ENCODE assay signal across 19 cellular contexts in genomic region chr7:365593-365992, GRCh38.
DNase-seq lines count a peak whose midpoint lies in the region; ATAC-seq, FAIRE-seq and TF ChIP-seq lines count a peak whose summit lies in the region.
"Had no signal": no experiment of that assay in that cellular context is flagged by ENCODE, and none has a peak within 500 bp of the region (broad histone marks: within the 10 kb centered on the region; RNA-seq: fewer than 3 reads in every experiment).

No MANE protein-coding gene starts in this region.

- H3K4me3 ChIP-seq in SK-N-SH (ENCODE audit: low read depth in 2 of 2, low read length in 1 of 2) (no peak overlapping the region), endothelial cell of umbilical vein (replicated peaks in 1 of 3; ENCODE audit: insufficient read depth in 1 of 3, low read depth in 1 of 3, low read length in 3 of 3) (no peak overlapping the region), neural progenitor cell (no peak overlapping the region), tibial nerve (no peak overlapping the region), suprapubic skin (no peak overlapping the region)
- H3K4me3 ChIP-seq in CD4-positive, alpha-beta memory T cell (ENCODE audit: low read length in 2 of 2), result no peak overlapping the region
- H3K4me3 ChIP-seq: pancreas, thyroid gland had no signal

- no peak overlapping the region for H3K27ac ChIP-seq in SK-N-SH (ENCODE audit: low read depth in 2 of 2, low read length in 1 of 2)
- H3K27ac ChIP-seq in CD4-positive, alpha-beta memory T cell (ENCODE audit: low read depth, low read length), result no peak overlapping the region
- no peak overlapping the region for H3K27ac ChIP-seq in endothelial cell of umbilical vein (ENCODE audit: insufficient read depth, low read depth, low read length)
- H3K27ac ChIP-seq in neural progenitor cell, result no peak overlapping the region
- H3K27ac ChIP-seq in tibial nerve, result no peak overlapping the region
- H3K27ac ChIP-seq in suprapubic skin, result no peak overlapping the region
- H3K27ac ChIP-seq: 22Rv1, pancreas, thyroid gland had no signal

- H3K36me3 ChIP-seq in SK-N-SH (replicated peaks in 1 of 2; ENCODE audit: control insufficient read depth in 1 of 2, insufficient read depth in 2 of 2, low read length in 1 of 2) (no peaks in the 10 kb centered on the region), endothelial cell of umbilical vein (ENCODE audit: control insufficient read depth in 2 of 2, extremely low read depth in 1 of 2, insufficient read depth in 2 of 2, low read length in 2 of 2) (no peaks in the 10 kb centered on the region), neural progenitor cell (no peaks in the 10 kb centered on the region), tibial nerve (no peaks in the 10 kb centered on the region), suprapubic skin (no peaks in the 10 kb centered on the region)
- no peaks in the 10 kb centered on the region for H3K36me3 ChIP-seq in CD4-positive, alpha-beta memory T cell (ENCODE audit: insufficient read depth, low read length)
- H3K36me3 ChIP-seq: MG63, pancreas, thyroid gland had no signal

- peaks cover 0 to 4% (median 0%) of the 10 kb centered on the region in 8 donors for H3K9me3 Mint-ChIP-seq in CD4-positive, alpha-beta memory T cell
- peaks cover 2% of the 10 kb centered on the region for H3K9me3 Mint-ChIP-seq in neural progenitor cell
- H3K9me3 Mint-ChIP-seq in activated CD8-positive, alpha-beta memory T cell treated with anti-CD3 and anti-CD28 coated beads, Interleukin-2, amount 10 ng/mL, durations not matched to agents 7 days and 5 days (ENCODE audit: low read depth), result peaks cover 3% of the 10 kb centered on the region

- no TSS peak for BruUV-seq in endothelial cell of umbilical vein (replicated peaks; lab: Mats Ljungman, UMichigan)

- H3K36me3 Mint-ChIP-seq in CD4-positive, alpha-beta memory T cell, result no peaks in the 10 kb centered on the region
- H3K36me3 Mint-ChIP-seq in neural progenitor cell, result no peaks in the 10 kb centered on the region
- H3K36me3 Mint-ChIP-seq in activated CD8-positive, alpha-beta memory T cell treated with anti-CD3 and anti-CD28 coated beads, Interleukin-2, amount 10 ng/mL, durations not matched to agents 7 days and 5 days, result peaks cover 3% of the 10 kb centered on the region

- H3K9ac ChIP-seq in SK-N-SH (no peak overlapping the region), endothelial cell of umbilical vein (replicated peaks; ENCODE audit: extremely low read depth, insufficient read depth, low read length) (no peak overlapping the region), neural progenitor cell (no peak overlapping the region)

- H3K4me3 Mint-ChIP-seq in CD4-positive, alpha-beta memory T cell, result peak overlapping the region in 6 of 8 donors; percentile 58 to 84 (median 78)
- H3K4me3 Mint-ChIP-seq in neural progenitor cell, result no peak overlapping the region
- no peak overlapping the region for H3K4me3 Mint-ChIP-seq in activated CD8-positive, alpha-beta memory T cell treated with anti-CD3 and anti-CD28 coated beads, Interleukin-2, amount 10 ng/mL, durations not matched to agents 7 days and 5 days

- H3K4me1 ChIP-seq in SK-N-SH (ENCODE audit: control insufficient read depth in 1 of 2, insufficient read depth in 2 of 2, low read depth in 1 of 2, low read length in 1 of 2) (peaks cover 4 to 5% of the 10 kb centered on the region in 2 experiments; a peak in 2 of 4 replicates), endothelial cell of umbilical vein (ENCODE audit: control insufficient read depth, extremely low read depth, insufficient read depth, low read length) (peaks cover 28% of the 10 kb centered on the region), neural progenitor cell (peaks cover under 1% of the 10 kb centered on the region), tibial nerve (peaks cover 0 to 16% (median 0%) of the 10 kb centered on the region in 4 donors), suprapubic skin (peaks cover 42% of the 10 kb centered on the region)
- H3K4me1 ChIP-seq in CD4-positive, alpha-beta memory T cell (ENCODE audit: insufficient read depth, low read length), result peaks cover 61% of the 10 kb centered on the region
- H3K4me1 ChIP-seq: thyroid gland had no signal

- TF ChIP-seq CTCF in SK-N-SH (IDR thresholded peaks at IDR 0.05) (no peak), endothelial cell of umbilical vein (IDR thresholded peaks at IDR 0.05; ENCODE audit: extremely low read depth in 1 of 2, insufficient read depth in 1 of 2, low read depth in 1 of 2, low read length in 2 of 2) (no peak), neural progenitor cell (IDR thresholded peaks at IDR 0.05) (no peak), tibial nerve (IDR thresholded peaks at IDR 0.05) (no peak), suprapubic skin (IDR thresholded peaks at IDR 0.05) (no peak)

- CTCF ChIA-PET in SK-N-SH (lab: Yijun Ruan, JAX), result interaction anchor here (0.7 to 1.2 kb wide), 3 partner anchors 9 to 44 kb away, joined by 3 read pairs; no protein-coding TSS in a partner anchor
- CTCF ChIA-PET in CD4-positive, alpha-beta memory T cell (lab: Charles Lee; ENCODE audit: partially characterized antibody), result no interaction called here
- CTCF ChIA-PET in endothelial cell of umbilical vein (lab: Charles Lee), result interaction anchor here (1.3 to 1.5 kb wide), 3 partner anchors 32 to 154 kb away, joined by 3 to 9 read pairs (median 6); partner anchors contain the start of gene PDGFA
- CTCF ChIA-PET in activated CD8-positive, alpha-beta memory T cell treated with anti-CD3 and anti-CD28 coated beads, Interleukin-2, amount 10 ng/mL, durations not matched to agents 7 days and 5 days (lab: Charles Lee), result no interaction called here

- H3K27ac Mint-ChIP-seq in CD4-positive, alpha-beta memory T cell, result peak overlapping the region in 5 of 7 donors; percentile 15 to 76 (median 41)
- H3K27ac Mint-ChIP-seq in neural progenitor cell, result peak overlapping the region; percentile 83
- no peak overlapping the region for H3K27ac Mint-ChIP-seq in activated CD8-positive, alpha-beta memory T cell treated with anti-CD3 and anti-CD28 coated beads, Interleukin-2, amount 10 ng/mL, durations not matched to agents 7 days and 5 days

- no peaks in the 10 kb centered on the region for H3K9me1 ChIP-seq in endothelial cell of umbilical vein (replicated peaks; ENCODE audit: control insufficient read depth, extremely low read depth, insufficient read depth, low read length)

- TF ChIP-seq POLR2A in endothelial cell of umbilical vein (IDR thresholded peaks at IDR 0.05; ENCODE audit: low read depth, low read length), result no peak
- TF ChIP-seq POLR2A in tibial nerve (IDR thresholded peaks at IDR 0.05), result no peak
- no peak for TF ChIP-seq POLR2A in suprapubic skin (IDR thresholded peaks at IDR 0.05)

- H3K4me2 ChIP-seq in SK-N-SH (peak overlapping the region; percentile 62; the same call in 1 of the 2 replicates), endothelial cell of umbilical vein (ENCODE audit: insufficient read depth, low read length) (peak overlapping the region; percentile 13), neural progenitor cell (no peak overlapping the region)

- intact Hi-C loops in CD4-positive, alpha-beta memory T cell (cut with micrococcal nuclease), result no loop called here
- intact Hi-C loops in endothelial cell of umbilical vein (cut with micrococcal nuclease), result no loop called here

- TF ChIP-seq EP300 in SK-N-SH (IDR thresholded peaks at IDR 0.05; ENCODE audit: borderline replicate concordance in 1 of 2, low read depth in 1 of 2, low read length in 1 of 2) (no peak), tibial nerve (IDR thresholded peaks at IDR 0.05) (no peak), suprapubic skin (IDR thresholded peaks at IDR 0.05) (no peak)

- no peak for FAIRE-seq in endothelial cell of umbilical vein (lab: Jason Lieb, UNC)
- FAIRE-seq: pancreas, small intestine had no signal

- H3K9me3 ChIP-seq in SK-N-SH (no peaks in the 10 kb centered on the region), endothelial cell of umbilical vein (replicated peaks; ENCODE audit: control insufficient read depth, insufficient read depth, low read length) (no peaks in the 10 kb centered on the region), neural progenitor cell (ENCODE audit: low read depth) (no peaks in the 10 kb centered on the region), tibial nerve (no peaks in the 10 kb centered on the region), suprapubic skin (no peaks in the 10 kb centered on the region)
- no peaks in the 10 kb centered on the region for H3K9me3 ChIP-seq in CD4-positive, alpha-beta memory T cell (ENCODE audit: control insufficient read depth in 1 of 2, low read length in 2 of 2)
- H3K9me3 ChIP-seq: MG63, pancreas, thyroid gland had no signal

- H2AFZ ChIP-seq in SK-N-SH (ENCODE audit: low read depth) (no peak overlapping the region), endothelial cell of umbilical vein (ENCODE audit: low read depth, low read length) (peak overlapping the region; percentile 63), neural progenitor cell (replicated peaks) (no peak overlapping the region)

- ATAC-seq in SK-N-SH treated with all-trans-retinoic acid at 6 μM for 48 hours, result no peak
- no peak for ATAC-seq in activated CD8-positive, alpha-beta memory T cell treated with anti-CD3 and anti-CD28 coated beads, Interleukin-2, amount 10 ng/mL, durations not matched to agents 7 days and 5 days
- ATAC-seq: pancreas had no signal

- H4K20me1 ChIP-seq in SK-N-SH (ENCODE audit: insufficient read depth) (no peaks in the 10 kb centered on the region), endothelial cell of umbilical vein (replicated peaks; ENCODE audit: control insufficient read depth, extremely low read depth, insufficient read depth, low read length) (no peaks in the 10 kb centered on the region), neural progenitor cell (ENCODE audit: low read depth) (no peaks in the 10 kb centered on the region)

- H3K27me3 ChIP-seq in SK-N-SH (ENCODE audit: insufficient read depth) (peaks cover 6% of the 10 kb centered on the region; the same call in 1 of the 2 replicates), endothelial cell of umbilical vein (ENCODE audit: control insufficient read depth in 2 of 2, insufficient read depth in 2 of 2, low read length in 2 of 2) (no peaks in the 10 kb centered on the region), neural progenitor cell (peaks cover 34% of the 10 kb centered on the region), tibial nerve (peaks cover 0 to 2% of the 10 kb centered on the region in 2 donors), suprapubic skin (peaks cover 5% of the 10 kb centered on the region)
- no peaks in the 10 kb centered on the region for H3K27me3 ChIP-seq in CD4-positive, alpha-beta memory T cell (ENCODE audit: insufficient read depth, low read length)
- H3K27me3 ChIP-seq: pancreas, thyroid gland had no signal

- 75% methylated on average over 23 of the region's 23 CpGs for WGBS in SK-N-SH (ENCODE audit: low lambda C conversion rate)
- 87 to 91% methylated on average over 23 of the region's 23 CpGs for WGBS in tibial nerve, 2 donors
- WGBS in suprapubic skin, result 91% methylated on average over 23 of the region's 23 CpGs

- no peaks in the 10 kb centered on the region for H3K27me3 Mint-ChIP-seq in CD4-positive, alpha-beta memory T cell
- H3K27me3 Mint-ChIP-seq in neural progenitor cell (ENCODE audit: insufficient read depth, low read depth), result peaks cover 9% of the 10 kb centered on the region
- peaks cover 7% of the 10 kb centered on the region for H3K27me3 Mint-ChIP-seq in activated CD8-positive, alpha-beta memory T cell treated with anti-CD3 and anti-CD28 coated beads, Interleukin-2, amount 10 ng/mL, durations not matched to agents 7 days and 5 days

- POLR2A ChIA-PET in SK-N-SH (lab: Yijun Ruan, JAX), result no interaction called here
- POLR2A ChIA-PET in CD4-positive, alpha-beta memory T cell (lab: Charles Lee; ENCODE audit: partially characterized antibody), result interaction anchor here (1.0 to 1.3 kb wide), 2 partner anchors 14 to 17 kb away, joined by 3 to 8 read pairs; no protein-coding TSS in a partner anchor
- POLR2A ChIA-PET in endothelial cell of umbilical vein (lab: Charles Lee), result no interaction called here

- H3K79me2 ChIP-seq in SK-N-SH (ENCODE audit: insufficient read depth) (no peaks in the 10 kb centered on the region), endothelial cell of umbilical vein (ENCODE audit: control insufficient read depth, insufficient read depth, low read length) (no peaks in the 10 kb centered on the region), neural progenitor cell (ENCODE audit: low read depth) (no peaks in the 10 kb centered on the region)

- TF ChIP-seq RAD21 in SK-N-SH (IDR thresholded peaks at IDR 0.05; ENCODE audit: low read length), result no peak

- DNase-seq in SK-N-SH, result no peak
- peak in 1 of 5 donors; percentile 9 for DNase-seq in CD4-positive, alpha-beta memory T cell
- no peak for DNase-seq in endothelial cell of umbilical vein (ENCODE audit: low read depth, low spot score)
- DNase-seq in neural progenitor cell (ENCODE audit: low spot score), result no peak
- DNase-seq in tibial nerve (ENCODE audit: low spot score in 2 of 2), result no peak
- no peak for DNase-seq in activated CD8-positive, alpha-beta memory T cell treated with anti-CD3 and anti-CD28 coated beads, Interleukin-2, amount 10 ng/mL, durations not matched to agents 7 days and 5 days
- DNase-seq in suprapubic skin (ENCODE audit: low spot score in 2 of 2), result no peak
- DNase-seq: activated CD4-positive, alpha-beta T cell treated with anti-CD3 and anti-CD28 coated beads for 1 hour; effector CD4-positive, alpha-beta T cell; kidney glomerular epithelial cell; MG63; NCI-H1694; NCI-H446 treated with DMSO at 0.1 percent for 48 hours; small intestine; T1000; thyroid gland had no signal

- H3K9me2 ChIP-seq in SK-N-SH, result no peaks in the 10 kb centered on the region

- H3F3A ChIP-seq in SK-N-SH (replicated peaks; ENCODE audit: insufficient read depth) (no peaks in the 10 kb centered on the region), neural progenitor cell (ENCODE audit: low read depth) (no peaks in the 10 kb centered on the region)

- dilution Hi-C loops in endothelial cell of umbilical vein (cut with MboI; ENCODE audit: extremely low pct_ligation_motif_present, low sequenced_read_pairs), result no loop called here

- H3K4me1 Mint-ChIP-seq in CD4-positive, alpha-beta memory T cell, result peaks cover 38 to 62% (median 55%) of the 10 kb centered on the region in 4 donors
- H3K4me1 Mint-ChIP-seq in neural progenitor cell, result peaks cover 29% of the 10 kb centered on the region
- H3K4me1 Mint-ChIP-seq in activated CD8-positive, alpha-beta memory T cell treated with anti-CD3 and anti-CD28 coated beads, Interleukin-2, amount 10 ng/mL, durations not matched to agents 7 days and 5 days, result peaks cover 55% of the 10 kb centered on the region

Comparison
In these comparisons a context has a peak if more than half of its experiments do, and no peak if none do; other contexts are left out.
1. H3K4me3 Mint-ChIP-seq: peak in CD4-positive, alpha-beta memory T cell (6 of 8); none in neural progenitor cell (single experiment) and activated CD8-positive, alpha-beta memory T cell treated with anti-CD3 and anti-CD28 coated beads, Interleukin-2, amount 10 ng/mL, durations not matched to agents 7 days and 5 days (single experiment).
2. CTCF ChIA-PET loops: an anchor here in SK-N-SH (0.7 to 1.2 kb wide) and endothelial cell of umbilical vein (1.3 to 1.5 kb wide); none called in CD4-positive, alpha-beta memory T cell and activated CD8-positive, alpha-beta memory T cell treated with anti-CD3 and anti-CD28 coated beads, Interleukin-2, amount 10 ng/mL, durations not matched to agents 7 days and 5 days.